Comparison of ENCODE assay signal across 8 cellular contexts in genomic region chrX:121047461-121048419, GRCh38. TPM values are rescaled to one million over a fixed set of nuclear protein-coding genes. Genes with fewer than 3 reads are reported as not detected.
DNase-seq lines count a peak whose midpoint lies in the region; ATAC-seq, FAIRE-seq and TF ChIP-seq lines count a peak whose summit lies in the region.
"Not testable (repeated sequence)": the region's sequence is repeated elsewhere in the genome, so short reads cannot be mapped to it uniquely, and the experiment has no call there.

Gene GLUD2 (plus strand): TSS chrX:121047610. CDS start chrX:121047685, 75 bp downstream.

- H3K9ac ChIP-seq in SK-N-SH; kidney (ENCODE audit: low read length in 2 of 2): not testable (repeated sequence)
- H3K9ac ChIP-seq in K562 (ENCODE audit: insufficient read depth in 1 of 2, low read depth in 2 of 2, low read length in 2 of 2): peak within 1 kb of the TSS; percentile 57 to 92

- intact Hi-C loops in K562 (cut with micrococcal nuclease): loop anchor here (2.0 kb wide), 2 partner anchors 149 to 207 kb away; no protein-coding TSS in a partner anchor
- intact Hi-C loops in kidney (cut with DNase I); ovary (cut with DNase I): not testable (repeated sequence)

- not testable (repeated sequence) for H3K9me2 ChIP-seq in SK-N-SH

- H3K27ac ChIP-seq in HEK293 (ENCODE audit: extremely low read depth, low read depth, low read length); SK-N-SH (ENCODE audit: low read depth in 2 of 2, low read length in 1 of 2); kidney (ENCODE audit: low read depth in 2 of 2, low read length in 2 of 2); ovary; thoracic aorta: not testable (repeated sequence)
- H3K27ac ChIP-seq in K562 (ENCODE audit: extremely low read depth, low read depth, low read length): peak within 1 kb of the TSS; percentile 65; the same call in 2 of the 3 replicates

- H2AFZ ChIP-seq in SK-N-SH (ENCODE audit: low read depth): not testable (repeated sequence)
- H2AFZ ChIP-seq in K562 (ENCODE audit: low read depth, low read length): peak within 1 kb of the TSS; percentile 91

- H3K4me3 ChIP-seq in HEK293 (ENCODE audit: low read depth, low read length) (peak within 1 kb of the TSS; percentile 33), K562 (peak within 1 kb of the TSS; percentile 54), kidney (ENCODE audit: low read length in 2 of 2) (peak within 1 kb of the TSS in 1 of 2 donors; percentile 37), thoracic aorta (peak within 1 kb of the TSS; percentile 58)
- H3K4me3 ChIP-seq in SK-N-SH (ENCODE audit: low read depth in 2 of 2, low read length in 1 of 2); ovary: not testable (repeated sequence)

- FAIRE-seq in K562 (lab: Jason Lieb, UNC): peak; percentile 71
- not testable (repeated sequence) for FAIRE-seq in kidney (lab: Jason Lieb, UNC)

- not testable (repeated sequence) for H3K79me2 ChIP-seq in SK-N-SH (ENCODE audit: insufficient read depth)
- peaks cover 11% of the 10 kb centered on the region; the same call in 2 of the 3 replicates for H3K79me2 ChIP-seq in K562 (ENCODE audit: control insufficient read depth, insufficient read depth, low read length)

- TF ChIP-seq RAD21 in SK-N-SH (IDR thresholded peaks at IDR 0.05; ENCODE audit: low read length): not testable (repeated sequence)
- TF ChIP-seq RAD21 in K562 (CRISPR knock-in tag; conservative IDR thresholded peaks at IDR 0.05 in 1 of 2, IDR thresholded peaks at IDR 0.05 in 1 of 2): peak; percentile 68 to 69

- ATAC-seq in K562: peak; percentile 94
- ATAC-seq in thoracic aorta (ENCODE audit: insufficient number of reproducible peaks, low FRiP score, low read depth): not testable (repeated sequence)

- peak; percentile 84 for DNase-seq in DMS53 (lab: John Stamatoyannopoulos, UW)
- DNase-seq in SK-N-SH: peak; percentile 25
- DNase-seq in K562 (ENCODE audit: extremely low read depth in 1 of 4, low spot score in 3 of 4): peak; percentile 67 to 83 (median 73)
- DNase-seq in fibroblast of the conjunctiva (ENCODE audit: low read depth): peak; percentile 3
- peak; percentile 75 for DNase-seq in kidney
- DNase-seq in ovary: peak in 3 of 5 donors; percentile 11 to 38 (median 15)
- not testable (repeated sequence) for DNase-seq in thoracic aorta (ENCODE audit: low spot score)

- H3K9me3 ChIP-seq in HEK293 (ENCODE audit: control insufficient read depth, insufficient read depth, low read depth, low read length); SK-N-SH; K562 (replicated peaks; ENCODE audit: control insufficient read depth, insufficient read depth, low read depth, low read length); kidney (ENCODE audit: control insufficient read depth in 1 of 2, low read length in 2 of 2); ovary; thoracic aorta: not testable (repeated sequence)

- 20% methylated on average over 24 of the region's 77 CpGs for WGBS in SK-N-SH (ENCODE audit: low lambda C conversion rate)
- WGBS in K562 (ENCODE audit: insufficient coverage, low coverage, missing lambda C conversion rate): 7% methylated on average over 13 of the region's 77 CpGs
- WGBS in ovary, 3 donors: 40 to 53% (median 48%) methylated on average over 39 to 77 of the region's 77 CpGs

- not testable (repeated sequence) for H3K9me1 ChIP-seq in K562 (ENCODE audit: control insufficient read depth, insufficient read depth, low read length)

- not testable (repeated sequence) for TF ChIP-seq POLR2A in K562 (conservative IDR thresholded peaks at IDR 0.05); ovary (IDR thresholded peaks at IDR 0.05)

- H3K4me2 ChIP-seq in SK-N-SH: not testable (repeated sequence)
- H3K4me2 ChIP-seq in K562 (ENCODE audit: insufficient read depth, low read length): peak within 1 kb of the TSS; percentile 73

- POLR2A ChIA-PET in HEK293 (lab: Yijun Ruan, JAX); SK-N-SH (lab: Yijun Ruan, JAX): not testable (repeated sequence)
- POLR2A ChIA-PET in K562 (lab: Yijun Ruan, JAX): interaction anchor here (0.6 kb wide), 1 partner anchor 25 kb away, joined by 3 read pairs; no protein-coding TSS in a partner anchor

- in situ Hi-C loops in K562 (cut with MboI): not testable (repeated sequence)

- CTCF ChIA-PET in HEK293 (lab: Yijun Ruan, JAX): interaction anchor here (0.5 to 1.2 kb wide), 2 partner anchors 19 to 38 kb away, joined by 3 to 8 read pairs; no protein-coding TSS in a partner anchor
- CTCF ChIA-PET in SK-N-SH (lab: Yijun Ruan, JAX); K562 (lab: Yijun Ruan, JAX; ENCODE audit: low intra/inter-chr PET ratio): not testable (repeated sequence)

- not testable (repeated sequence) for H3K36me3 ChIP-seq in HEK293 (ENCODE audit: control insufficient read depth in 2 of 2, insufficient read depth in 1 of 2, low read length in 2 of 2); SK-N-SH (replicated peaks in 1 of 2; ENCODE audit: control insufficient read depth in 1 of 2, insufficient read depth in 2 of 2, low read length in 1 of 2); K562 (ENCODE audit: control insufficient read depth, insufficient read depth, low read length); kidney (ENCODE audit: control insufficient read depth in 1 of 2, insufficient read depth in 2 of 2, low read length in 2 of 2); ovary; thoracic aorta

- TF ChIP-seq EP300 in SK-N-SH (IDR thresholded peaks at IDR 0.05; ENCODE audit: borderline replicate concordance in 1 of 2, low read depth in 1 of 2, low read length in 1 of 2); ovary (IDR thresholded peaks at IDR 0.05): not testable (repeated sequence)
- TF ChIP-seq EP300 in K562 (IDR thresholded peaks at IDR 0.05; ENCODE audit: low read length): 0 out of 2 replicates have a peak, but pooled peaks have one; percentile 22

- not testable (repeated sequence) for H3K27me3 ChIP-seq in SK-N-SH (ENCODE audit: insufficient read depth); K562 (ENCODE audit: control insufficient read depth in 2 of 2, insufficient read depth in 2 of 2, low read length in 2 of 2); ovary; thoracic aorta (replicated peaks; ENCODE audit: insufficient read depth)

- not testable (repeated sequence) for H3K4me1 ChIP-seq in HEK293 (ENCODE audit: control insufficient read depth, insufficient read depth, low read length); SK-N-SH (ENCODE audit: control insufficient read depth in 1 of 2, insufficient read depth in 2 of 2, low read depth in 1 of 2, low read length in 1 of 2); K562 (replicated peaks in 1 of 2; ENCODE audit: control insufficient read depth in 2 of 2, insufficient read depth in 2 of 2, low read length in 2 of 2); kidney (ENCODE audit: control insufficient read depth in 1 of 2, insufficient read depth in 1 of 2, low read depth in 1 of 2, low read length in 2 of 2); ovary (ENCODE audit: insufficient read depth); thoracic aorta (ENCODE audit: control insufficient read depth in 1 of 2, low read depth in 2 of 2)

- H3F3A ChIP-seq in SK-N-SH (replicated peaks; ENCODE audit: insufficient read depth): not testable (repeated sequence)

- not testable (repeated sequence) for H4K20me1 ChIP-seq in SK-N-SH (ENCODE audit: insufficient read depth); K562 (replicated peaks; ENCODE audit: control insufficient read depth, insufficient read depth, low read length)

- TF ChIP-seq CTCF in HEK293 (tag by site-specific recombination; IDR thresholded peaks at IDR 0.05); kidney (IDR thresholded peaks at IDR 0.05; ENCODE audit: borderline replicate concordance, extremely low read depth, insufficient read depth); ovary (IDR thresholded peaks at IDR 0.05); thoracic aorta (IDR thresholded peaks at IDR 0.05): not testable (repeated sequence)
- TF ChIP-seq CTCF in SK-N-SH (IDR thresholded peaks at IDR 0.05) (peak; percentile 12), K562 (IDR thresholded peaks at IDR 0.05 in 2 of 3, conservative IDR thresholded peaks at IDR 0.05 in 1 of 3; ENCODE audit: insufficient read depth in 2 of 3, low read depth in 1 of 3, low read length in 3 of 3) (peak; percentile 58 to 76 (median 60); a peak in 5 of 6 replicates)

- not testable (repeated sequence) for BruUV-seq in K562 (replicated peaks; lab: Mats Ljungman, UMichigan)

RNA-seq across cellular contexts. Expression of gene GLUD2, which starts in this region (rescaled TPM):
- 0.03 and 0.31 TPM in 2 replicates for polyA plus RNA-seq in SK-N-SH (2012; rRNA removed)
- polyA plus RNA-seq in SK-N-SH (2012; cell fraction: cytosol; rRNA removed): 0.34 and 0.50 TPM in 2 replicates
- 0.10 and 0.32 TPM in 2 replicates for polyA plus RNA-seq in SK-N-SH (2012; cell fraction: nucleus; rRNA removed)
- total RNA-seq in K562 (2011; cell fraction: chromatin; rRNA removed; ENCODE audit: low replicate concordance): 7.3 and 11.6 TPM in 2 replicates
- 5.5 and 5.8 TPM in 2 replicates for total RNA-seq in K562 (2011; cell fraction: nucleolus; rRNA removed)
- 4.9 and 7.0 TPM in 2 replicates for total RNA-seq in K562 (2011; cell fraction: nucleoplasm; rRNA removed)
- total RNA-seq in K562 (2014; rRNA removed): 7.0 and 8.1 TPM in 2 replicates
- total RNA-seq in K562 (2014; rRNA removed; fragmentation: Illumina TruSeq; extraction: Trizol): 9.0 and 9.1 TPM in 2 replicates
- 7.1 and 7.5 TPM in 2 replicates for total RNA-seq in K562 (2015; rRNA removed; fragmentation: Illumina TruSeq; extraction: Trizol)
- total RNA-seq in K562 (2021): 8.8 and 9.6 TPM in 2 replicates
- polyA plus RNA-seq in K562 (2011; rRNA removed): 1.9 and 8.1 TPM in 2 replicates
- polyA plus RNA-seq in K562 (2011; cell fraction: cytosol; rRNA removed): 0.63 and 4.4 TPM in 2 replicates
- 0.56 and 2.9 TPM in 2 replicates for polyA plus RNA-seq in K562 (2011; cell fraction: nucleus; rRNA removed)
- 6.6 and 7.7 TPM in 2 replicates for polyA plus RNA-seq in K562 (2012)
- 7.8 and 8.1 TPM in 2 replicates for polyA plus RNA-seq in K562 (2014; fragmentation: Illumina TruSeq; extraction: Trizol)
- polyA plus RNA-seq in K562 (2014; fragmentation: Nextera tagmentation; extraction: Ambion mirVana): 1 to 10 TPM; 1.5 to 1.6 TPM
- polyA plus RNA-seq in K562 (2014; rRNA removed): 5.3 and 5.6 TPM in 2 replicates
- polyA minus RNA-seq in K562 (2011; rRNA and poly(A)+ RNA removed): 2.8 and 16.1 TPM in 2 replicates
- 5.3 TPM in 1 of 2 replicates, not detected in the other for polyA minus RNA-seq in K562 (2011; cell fraction: cytosol; rRNA and poly(A)+ RNA removed)
- polyA minus RNA-seq in K562 (2011; cell fraction: nucleus; rRNA and poly(A)+ RNA removed): 1.6 and 5.0 TPM in 2 replicates
- 2.6 TPM for total RNA-seq in kidney
- polyA plus RNA-seq in kidney (ENCODE audit: insufficient read depth, low read depth, low replicate concordance): 3.2 TPM
- total RNA-seq in ovary: 1 to 10 TPM in 1 of 7 donors, under 1 TPM in 6; 0.43 to 1.4 (median 0.60) TPM
- under 1 TPM; 0.22 to 0.83 TPM for polyA plus RNA-seq in ovary
- 1 to 10 TPM in 1 of 2 donors, under 1 TPM in 1; 0.27 to 2.5 TPM for total RNA-seq in thoracic aorta

Comparison
In these comparisons a context has a peak if more than half of its experiments do, and no peak if none do; other contexts are left out.
1. Peak in DNase-seq in SK-N-SH; RNA of the gene not detected or under 1 TPM.